Comparison of ENCODE assay signal across 8 cellular contexts in the genomic region with DNA sequence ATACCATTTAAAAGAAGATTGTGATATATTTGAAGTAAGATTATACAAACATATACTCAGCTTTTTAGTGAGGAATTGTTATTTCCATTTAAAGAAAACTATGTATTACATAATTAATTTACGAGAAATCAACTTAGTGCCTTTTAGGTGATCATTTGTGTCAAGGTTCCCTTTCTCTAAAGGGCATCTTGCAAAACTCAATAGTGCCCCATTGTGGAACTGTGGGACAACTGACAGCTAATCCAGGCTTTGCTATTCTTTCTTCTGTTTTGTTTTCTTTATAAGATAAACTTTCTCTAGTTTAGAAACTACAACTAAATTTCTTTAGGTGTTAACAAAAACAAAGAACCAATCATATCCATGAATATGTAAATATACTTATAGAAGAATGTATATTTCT. TPM values are rescaled to one million over a fixed set of nuclear protein-coding genes. Genes with fewer than 3 reads are reported as not detected.
DNase-seq lines count a peak whose midpoint lies in the region; ATAC-seq, FAIRE-seq and TF ChIP-seq lines count a peak whose summit lies in the region.

No MANE protein-coding gene starts in this region.

- no peaks in the 10 kb centered on the region for H3K9me2 ChIP-seq in SK-N-SH

- TF ChIP-seq CTCF in SK-N-SH (IDR thresholded peaks at IDR 0.05) (peak; percentile 92), Peyer's patch (IDR thresholded peaks at IDR 0.05) (peak in 3 of 6 experiments; percentile 20 to 26 (median 23))

- H2AFZ ChIP-seq in SK-N-SH (ENCODE audit: low read depth), result no peak overlapping the region; the same call in 1 of the 2 replicates

- H3K4me1 ChIP-seq in SK-N-SH (ENCODE audit: control insufficient read depth in 1 of 2, insufficient read depth in 2 of 2, low read depth in 1 of 2, low read length in 1 of 2), result peaks cover 0 to 10% of the 10 kb centered on the region in 2 experiments; a peak in 1 of 4 replicates
- no peaks in the 10 kb centered on the region for H3K4me1 ChIP-seq in Peyer's patch

- peaks cover 4% of the 10 kb centered on the region for H3F3A ChIP-seq in SK-N-SH (replicated peaks; ENCODE audit: insufficient read depth)

- no peaks in the 10 kb centered on the region for H4K20me1 ChIP-seq in SK-N-SH (ENCODE audit: insufficient read depth)

- peak; percentile 60 for TF ChIP-seq RAD21 in SK-N-SH (IDR thresholded peaks at IDR 0.05; ENCODE audit: low read length)

- no peak overlapping the region for H3K4me3 ChIP-seq in SK-N-SH (ENCODE audit: low read depth in 2 of 2, low read length in 1 of 2)
- H3K4me3 ChIP-seq in Peyer's patch, result no peak overlapping the region

- no peaks in the 10 kb centered on the region for H3K79me2 ChIP-seq in SK-N-SH (ENCODE audit: insufficient read depth)

- DNase-seq in A172 (ENCODE audit: low spot score) (peak; percentile 45), SK-N-SH (no peak), frontal cortex (ENCODE audit: low spot score in 2 of 2) (no peak), GM19238 (ENCODE audit: insufficient read length, low spot score) (no peak), Peyer's patch (no peak)

- TF ChIP-seq EP300 in SK-N-SH (IDR thresholded peaks at IDR 0.05; ENCODE audit: borderline replicate concordance in 1 of 2, low read depth in 1 of 2, low read length in 1 of 2), result no peak

- no peak overlapping the region for H3K4me2 ChIP-seq in SK-N-SH

- no peak overlapping the region for H3K27ac ChIP-seq in SK-N-SH (ENCODE audit: low read depth in 2 of 2, low read length in 1 of 2)
- no peak overlapping the region for H3K27ac ChIP-seq in Peyer's patch

- no peaks in the 10 kb centered on the region for H3K36me3 ChIP-seq in SK-N-SH (replicated peaks in 1 of 2; ENCODE audit: control insufficient read depth in 1 of 2, insufficient read depth in 2 of 2, low read length in 1 of 2)
- no peaks in the 10 kb centered on the region for H3K36me3 ChIP-seq in Peyer's patch

- peak; percentile 77 for FAIRE-seq in frontal cortex (lab: Jason Lieb, UNC)

- 32% methylated on average over 1 of the region's 1 CpG for WGBS in SK-N-SH (ENCODE audit: low lambda C conversion rate)

- CTCF ChIA-PET in SK-N-SH (lab: Yijun Ruan, JAX), result interaction anchor here (0.9 to 1.7 kb wide), 2 partner anchors 302 to 319 kb away, joined by 3 to 8 read pairs; no protein-coding TSS in a partner anchor

- H3K9me3 ChIP-seq in SK-N-SH, result no peaks in the 10 kb centered on the region
- H3K9me3 ChIP-seq in Peyer's patch, result no peaks in the 10 kb centered on the region

- TF ChIP-seq POLR2A in Peyer's patch (IDR thresholded peaks at IDR 0.05), result no peak

- POLR2A ChIA-PET in SK-N-SH (lab: Yijun Ruan, JAX), result no interaction called here

- ATAC-seq in GM18868 (IDR thresholded peaks at IDR 0.05; ENCODE audit: unreplicated experiment) (peak; percentile 43), GM19452 (IDR thresholded peaks at IDR 0.05; ENCODE audit: unreplicated experiment) (no peak), GM18502 (IDR thresholded peaks at IDR 0.05; ENCODE audit: poor library complexity, unreplicated experiment) (no peak)

- H3K27me3 ChIP-seq in SK-N-SH (ENCODE audit: insufficient read depth) (no peaks in the 10 kb centered on the region), Peyer's patch (no peaks in the 10 kb centered on the region)

- no peak overlapping the region for H3K9ac ChIP-seq in SK-N-SH

TF ChIP-seq in SK-N-SH, 30 proteins besides CTCF, POLR2A, EP300 and RAD21:
- no peak for TF ChIP-seq POLR2AphosphoS5 (IDR thresholded peaks at IDR 0.05; ENCODE audit: low read depth, low read length)
- TF ChIP-seq SMC3 (IDR thresholded peaks at IDR 0.05; ENCODE audit: low read depth, low read length), result peak; percentile 37; the same call in 1 of the 2 replicates
- TF ChIP-seq, protein P1, sequence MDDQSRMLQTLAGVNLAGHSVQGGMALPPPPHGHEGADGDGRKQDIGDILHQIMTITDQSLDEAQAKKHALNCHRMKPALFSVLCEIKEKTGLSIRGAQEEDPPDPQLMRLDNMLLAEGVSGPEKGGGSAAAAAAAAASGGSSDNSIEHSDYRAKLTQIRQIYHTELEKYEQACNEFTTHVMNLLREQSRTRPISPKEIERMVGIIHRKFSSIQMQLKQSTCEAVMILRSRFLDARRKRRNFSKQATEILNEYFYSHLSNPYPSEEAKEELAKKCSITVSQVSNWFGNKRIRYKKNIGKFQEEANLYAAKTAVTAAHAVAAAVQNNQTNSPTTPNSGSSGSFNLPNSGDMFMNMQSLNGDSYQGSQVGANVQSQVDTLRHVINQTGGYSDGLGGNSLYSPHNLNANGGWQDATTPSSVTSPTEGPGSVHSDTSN (IDR thresholded peaks at IDR 0.05), result peak; percentile 52
- TF ChIP-seq TEAD4 (IDR thresholded peaks at IDR 0.05; ENCODE audit: borderline replicate concordance, insufficient read depth), result no peak
- TF ChIP-seq JUND (IDR thresholded peaks at IDR 0.05), result no peak

RNA-seq across cellular contexts. Expression of a gene that starts 24.3 kb away (rescaled TPM):
- 1.3 and 3.4 TPM in 2 replicates for total RNA-seq in A172 (2014; rRNA removed; shearing (Covaris generic))
- polyA plus RNA-seq in SK-N-SH (2012; rRNA removed), result not detected in 2 replicates
- polyA plus RNA-seq in SK-N-SH (2012; cell fraction: cytosol; rRNA removed), result not detected in 2 replicates
- polyA plus RNA-seq in SK-N-SH (2012; cell fraction: nucleus; rRNA removed), result not detected in 2 replicates
- 0.41 TPM for total RNA-seq in frontal cortex
- total RNA-seq in Peyer's patch, result 1 to 10 TPM; 1.2 to 5.0 (median 3.8) TPM
